In the genomic region with DNA sequence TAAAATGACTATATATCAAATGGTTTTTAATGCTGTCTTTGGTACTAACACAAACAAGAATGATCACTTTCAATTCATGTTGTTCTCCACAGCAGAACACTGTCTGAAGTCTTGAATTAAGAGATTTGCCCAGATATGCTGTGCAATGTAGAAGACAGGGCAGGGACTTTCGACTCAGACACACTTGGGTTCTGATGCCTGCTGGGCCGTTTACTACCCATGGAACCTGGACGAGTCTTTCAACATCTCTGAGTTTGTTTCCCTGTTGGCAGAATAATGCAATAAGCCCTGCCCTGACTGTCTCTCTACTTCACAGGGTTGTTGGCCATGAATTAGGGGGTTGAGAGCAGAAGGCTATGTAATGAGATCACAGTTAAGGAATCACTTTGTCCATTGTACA, we compare ENCODE assay signal across 14 cellular contexts.
A peak's percentile ranks its signal among the peaks of the same experiment; 100 is the strongest.
DNase-seq lines count a peak whose midpoint lies in the region; ATAC-seq and TF ChIP-seq lines count a peak whose summit lies in the region.
"Had no signal": no experiment of that assay in that cellular context is flagged by ENCODE, and none has a peak within 500 bp of the region (broad histone marks: within the 10 kb centered on the region; RNA-seq: fewer than 3 reads in every experiment).

No MANE protein-coding gene starts in this region.

- CTCF ChIA-PET in A673 (lab: Charles Lee): interaction anchor here (0.6 kb wide), 1 partner anchor 16 kb away, joined by 3 read pairs; no protein-coding TSS in a partner anchor
- CTCF ChIA-PET in activated CD4-positive, alpha-beta memory T cell treated with anti-CD3 and anti-CD28 coated beads, Interleukin-2, amount 10 ng/mL, durations not matched to agents 7 days and 5 days (lab: Charles Lee): interaction anchor here (0.8 kb wide), 1 partner anchor 19 kb away, joined by 3 read pairs; no protein-coding TSS in a partner anchor

- peak overlapping the region; percentile 6 for H3K27ac ChIP-seq in A673 (ENCODE audit: low read depth, low read length, poor library complexity, severe bottlenecking)

- BruUV-seq in A673 (replicated peaks; lab: Mats Ljungman, UMichigan): no TSS peak

- TF ChIP-seq CTCF in A673 (conservative IDR thresholded peaks at IDR 0.05; ENCODE audit: low read depth, low read length): no peak
- TF ChIP-seq CTCF in epithelial cell of esophagus (IDR thresholded peaks at IDR 0.05; ENCODE audit: insufficient read depth, low read depth, low read length, missing control alignments): no peak

- H3K4me1 ChIP-seq in A673 (ENCODE audit: insufficient read depth, low read length, poor library complexity, severe bottlenecking): peaks cover 19% of the 10 kb centered on the region

- H3K9me3 Mint-ChIP-seq in activated CD4-positive, alpha-beta memory T cell treated with anti-CD3 and anti-CD28 coated beads, Interleukin-2, amount 10 ng/mL, durations not matched to agents 7 days and 5 days: no peaks in the 10 kb centered on the region
- H3K9me3 Mint-ChIP-seq: activated B cell treated with CpG ODN at 0.5 μM for 24 hours; activated T-helper 2 cell treated with anti-CD3 and anti-CD28 coated beads, Interferon-gamma antibody, Interleukin-2, Interleukin-4, amounts not matched to agents 10 μg/mL and 5 μg/mL and 100 μg/mL, durations not matched to agents 14 hours and 24 hours and 36 hours had no signal

- H3K4me1 Mint-ChIP-seq in activated CD4-positive, alpha-beta memory T cell treated with anti-CD3 and anti-CD28 coated beads, Interleukin-2, amount 10 ng/mL, durations not matched to agents 7 days and 5 days: peaks cover 27% of the 10 kb centered on the region
- H3K4me1 Mint-ChIP-seq: activated B cell treated with CpG ODN at 0.5 μM for 24 hours had no signal

- no peaks in the 10 kb centered on the region for H3K27me3 ChIP-seq in A673 (replicated peaks; ENCODE audit: insufficient read depth, low read depth, low read length, poor library complexity)

- no peaks in the 10 kb centered on the region for H3K36me3 Mint-ChIP-seq in activated CD4-positive, alpha-beta memory T cell treated with anti-CD3 and anti-CD28 coated beads, Interleukin-2, amount 10 ng/mL, durations not matched to agents 7 days and 5 days (ENCODE audit: low read depth)

- H3K36me3 ChIP-seq in A673 (ENCODE audit: insufficient read depth, low read length, poor library complexity, severe bottlenecking): no peaks in the 10 kb centered on the region

- H3K27me3 Mint-ChIP-seq in activated CD4-positive, alpha-beta memory T cell treated with anti-CD3 and anti-CD28 coated beads, Interleukin-2, amount 10 ng/mL, durations not matched to agents 7 days and 5 days: peaks cover 17% of the 10 kb centered on the region

- H3K27ac Mint-ChIP-seq in activated CD4-positive, alpha-beta memory T cell treated with anti-CD3 and anti-CD28 coated beads, Interleukin-2, amount 10 ng/mL, durations not matched to agents 7 days and 5 days: no peak overlapping the region
- H3K27ac Mint-ChIP-seq: activated B cell treated with CpG ODN at 0.5 μM for 24 hours; activated T-helper 2 cell treated with anti-CD3 and anti-CD28 coated beads, Interferon-gamma antibody, Interleukin-2, Interleukin-4, amounts not matched to agents 10 μg/mL and 5 μg/mL and 100 μg/mL, durations not matched to agents 14 hours and 24 hours and 36 hours had no signal

- DNase-seq in A673 (ENCODE audit: low spot score): peak; percentile 83
- peak; percentile 45 for DNase-seq in NCI-H69 (lab: John Stamatoyannopoulos, UW)
- peak; percentile 64 for DNase-seq in epithelial cell of esophagus (ENCODE audit: low read depth)
- DNase-seq in activated CD4-positive, alpha-beta memory T cell treated with anti-CD3 and anti-CD28 coated beads, Interleukin-2, amount 10 ng/mL, durations not matched to agents 7 days and 5 days: no peak
- DNase-seq in activated naive CD4-positive, alpha-beta T cell (lab: John Stamatoyannopoulos, UW): no peak
- no peak for DNase-seq in ACHN
- DNase-seq: activated B cell treated with CpG ODN at 0.5 μM for 24 hours; AML-193; central memory CD4-positive, alpha-beta T cell; kidney; right cardiac atrium had no signal

- peak; percentile 7 for ATAC-seq in GM21576 (IDR thresholded peaks at IDR 0.05; ENCODE audit: unreplicated experiment)
- ATAC-seq in GM18858 (IDR thresholded peaks at IDR 0.05; ENCODE audit: unreplicated experiment): no peak
- ATAC-seq: right cardiac atrium had no signal

- H3K9me3 ChIP-seq in A673 (ENCODE audit: low read depth, low read length, poor library complexity, severe bottlenecking): no peaks in the 10 kb centered on the region

- in situ Hi-C loops in ACHN (cut with HindIII; ENCODE audit: low pct_ligation_motif_present, low pct_unique_long_range_greater_than_20kb, low sequenced_read_pairs): no loop called here

- intact Hi-C loops in A673 (cut with micrococcal nuclease; ENCODE audit: unreplicated experiment): no loop called here

- H3K4me3 Mint-ChIP-seq in activated CD4-positive, alpha-beta memory T cell treated with anti-CD3 and anti-CD28 coated beads, Interleukin-2, amount 10 ng/mL, durations not matched to agents 7 days and 5 days: no peak overlapping the region
- H3K4me3 Mint-ChIP-seq: activated B cell treated with CpG ODN at 0.5 μM for 24 hours had no signal

- POLR2A ChIA-PET in A673 (lab: Charles Lee; ENCODE audit: low non-redundant PET): no interaction called here
- POLR2A ChIA-PET in activated CD4-positive, alpha-beta memory T cell treated with anti-CD3 and anti-CD28 coated beads, Interleukin-2, amount 10 ng/mL, durations not matched to agents 7 days and 5 days (lab: Charles Lee): no interaction called here

- H3K4me3 ChIP-seq in A673 (ENCODE audit: low read depth, low read length, poor library complexity, severe bottlenecking): peak overlapping the region; percentile 9
- no peak overlapping the region for H3K4me3 ChIP-seq in epithelial cell of esophagus (ENCODE audit: low read length)

Comparison
In these comparisons a context has a peak if more than half of its experiments do, and no peak if none do; other contexts are left out.
1. DNase-seq: peak in A673 (single experiment), NCI-H69 (single experiment) and epithelial cell of esophagus (single experiment); none in activated CD4-positive, alpha-beta memory T cell treated with anti-CD3 and anti-CD28 coated beads, Interleukin-2, amount 10 ng/mL, durations not matched to agents 7 days and 5 days (single experiment), activated naive CD4-positive, alpha-beta T cell (0 of 4) and ACHN (single experiment).